ENCODE assay signal across 9 cellular contexts in the genomic region with DNA sequence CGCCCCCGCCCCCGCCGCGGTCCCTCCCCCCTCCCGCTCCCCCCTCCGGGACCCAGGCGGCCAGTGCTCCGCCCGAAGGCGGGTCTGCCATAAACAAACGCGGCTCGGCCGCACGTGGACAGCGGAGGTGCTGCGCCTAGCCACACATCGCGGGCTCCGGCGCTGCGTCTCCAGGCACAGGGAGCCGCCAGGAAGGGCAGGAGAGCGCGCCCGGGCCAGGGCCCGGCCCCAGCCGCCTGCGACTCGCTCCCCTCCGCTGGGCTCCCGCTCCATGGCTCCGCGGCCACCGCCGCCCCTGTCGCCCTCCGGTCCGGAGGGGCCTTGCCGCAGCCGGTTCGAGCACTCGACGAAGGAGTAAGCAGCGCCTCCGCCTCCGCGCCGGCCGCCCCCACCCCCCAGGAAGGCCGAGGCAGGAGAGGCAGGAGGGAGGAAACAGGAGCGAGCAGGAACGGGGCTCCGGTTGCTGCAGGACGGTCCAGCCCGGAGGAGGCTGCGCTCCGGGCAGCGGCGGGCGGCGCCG. TPM values are rescaled to one million over a fixed set of nuclear protein-coding genes. Genes with fewer than 3 reads are reported as not detected.
A peak's percentile ranks its signal among the peaks of the same experiment; 100 is the strongest.
DNase-seq lines count a peak whose midpoint lies in the region; ATAC-seq and TF ChIP-seq lines count a peak whose summit lies in the region.
"Had no signal": no experiment of that assay in that cellular context is flagged by ENCODE, and none has a peak within 500 bp of the region (broad histone marks: within the 10 kb centered on the region; RNA-seq: fewer than 3 reads in every experiment).

A gene with protein sequence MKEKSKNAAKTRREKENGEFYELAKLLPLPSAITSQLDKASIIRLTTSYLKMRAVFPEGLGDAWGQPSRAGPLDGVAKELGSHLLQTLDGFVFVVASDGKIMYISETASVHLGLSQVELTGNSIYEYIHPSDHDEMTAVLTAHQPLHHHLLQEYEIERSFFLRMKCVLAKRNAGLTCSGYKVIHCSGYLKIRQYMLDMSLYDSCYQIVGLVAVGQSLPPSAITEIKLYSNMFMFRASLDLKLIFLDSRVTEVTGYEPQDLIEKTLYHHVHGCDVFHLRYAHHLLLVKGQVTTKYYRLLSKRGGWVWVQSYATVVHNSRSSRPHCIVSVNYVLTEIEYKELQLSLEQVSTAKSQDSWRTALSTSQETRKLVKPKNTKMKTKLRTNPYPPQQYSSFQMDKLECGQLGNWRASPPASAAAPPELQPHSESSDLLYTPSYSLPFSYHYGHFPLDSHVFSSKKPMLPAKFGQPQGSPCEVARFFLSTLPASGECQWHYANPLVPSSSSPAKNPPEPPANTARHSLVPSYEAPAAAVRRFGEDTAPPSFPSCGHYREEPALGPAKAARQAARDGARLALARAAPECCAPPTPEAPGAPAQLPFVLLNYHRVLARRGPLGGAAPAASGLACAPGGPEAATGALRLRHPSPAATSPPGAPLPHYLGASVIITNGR (plus strand): TSS at position 90 of the 520 bp plus-strand sequence. CDS start 632 bp downstream, outside the sequence.

- peak within 1 kb of the TSS; percentile 91 for H2BK12ac ChIP-seq in neuronal stem cell (ENCODE audit: low read length)

- H3K27ac ChIP-seq in ectodermal cell (ENCODE audit: insufficient read depth, low read depth, low read length, poor library complexity, severe bottlenecking): no peak within 1 kb of the TSS
- no peak within 1 kb of the TSS for H3K27ac ChIP-seq in neuronal stem cell (replicated peaks; ENCODE audit: low read length)
- H3K27ac ChIP-seq in CD4-positive, alpha-beta T cell (ENCODE audit: low read depth, low read length): no peak within 1 kb of the TSS

- H2BK5ac ChIP-seq in neuronal stem cell (ENCODE audit: low read length): peak within 1 kb of the TSS; percentile 24

- H3K4me3 ChIP-seq in ectodermal cell (ENCODE audit: insufficient read depth, low read depth, low read length) (peak within 1 kb of the TSS; percentile 32), neuronal stem cell (ENCODE audit: low read length in 2 of 2) (peak within 1 kb of the TSS; percentile 24 to 75)

- no peak for TF ChIP-seq CTCF in CD4-positive, alpha-beta T cell (IDR thresholded peaks at IDR 0.05)

- H2BK15ac ChIP-seq in neuronal stem cell (ENCODE audit: low read length): peak within 1 kb of the TSS; percentile 96

- peak; percentile 49 for DNase-seq in H4 (ENCODE audit: low spot score)
- peak; percentile 9 for DNase-seq in NCI-H2171 (lab: John Stamatoyannopoulos, UW)
- DNase-seq in neuronal stem cell (ENCODE audit: low spot score): peak; percentile 54
- no peak for DNase-seq in HuH-7 (ENCODE audit: low spot score)
- DNase-seq in CD4-positive, alpha-beta T cell: no peak

- 0 to 1% methylated on average over 59 to 64 of the region's 64 CpGs for WGBS in ectodermal cell, 2 experiments
- WGBS in neuronal stem cell (ENCODE audit: extremely low coverage in 2 of 2, insufficient read length in 2 of 2, insufficient replicate concordance in 1 of 2), 2 donors: no CpG with 5 or more reads among the region's 64 CpGs

- no peaks in the 10 kb centered on the region for H3K36me3 Mint-ChIP-seq in CD4-positive, alpha-beta T cell (ENCODE audit: low read depth)

- H3K4me1 ChIP-seq in ectodermal cell (ENCODE audit: control insufficient read depth, insufficient read depth, low read length) (peaks cover 29% of the 10 kb centered on the region), neuronal stem cell (ENCODE audit: control insufficient read depth in 2 of 2, insufficient read depth in 1 of 2, low read depth in 1 of 2, low read length in 2 of 2) (peaks cover 6 to 25% of the 10 kb centered on the region in 2 donors)

- H3K4ac ChIP-seq in neuronal stem cell (ENCODE audit: low read length): no peak within 1 kb of the TSS

- POLR2A ChIA-PET in CD4-positive, alpha-beta T cell (lab: Charles Lee): no interaction called here

- H3K27me3 ChIP-seq in ectodermal cell (ENCODE audit: control insufficient read depth, insufficient read depth, low read length, poor library complexity, severe bottlenecking) (peaks cover 100% of the 10 kb centered on the region), neuronal stem cell (ENCODE audit: control insufficient read depth in 3 of 3, insufficient read depth in 3 of 3, low read depth in 1 of 3, low read length in 3 of 3) (peaks cover 93 to 99% (median 98%) of the 10 kb centered on the region in 3 experiments)
- peaks cover 92% of the 10 kb centered on the region for H3K27me3 ChIP-seq in CD4-positive, alpha-beta T cell (ENCODE audit: control insufficient read depth, insufficient read depth, low read length)

- peaks cover 2% of the 10 kb centered on the region for H3K79me1 ChIP-seq in neuronal stem cell (ENCODE audit: low read depth, low read length)

- H3K27me3 Mint-ChIP-seq in CD4-positive, alpha-beta T cell: peaks cover 75% of the 10 kb centered on the region

- H4K91ac ChIP-seq in neuronal stem cell (ENCODE audit: low read depth, low read length, poor library complexity): no peak within 1 kb of the TSS

- H3K4me1 Mint-ChIP-seq in CD4-positive, alpha-beta T cell (ENCODE audit: low read depth): peaks cover 36% of the 10 kb centered on the region

- H3K18ac ChIP-seq in neuronal stem cell (ENCODE audit: low read length): peak within 1 kb of the TSS; percentile 90

- H2AK5ac ChIP-seq in neuronal stem cell (ENCODE audit: low read depth, low read length): peak within 1 kb of the TSS; percentile 75

- H3K36me3 ChIP-seq in ectodermal cell (ENCODE audit: control insufficient read depth, insufficient read depth, low read length) (no peaks in the 10 kb centered on the region), neuronal stem cell (replicated peaks in 1 of 2; ENCODE audit: control insufficient read depth in 2 of 2, insufficient read depth in 2 of 2, low read length in 2 of 2) (no peaks in the 10 kb centered on the region)

- H3K4me3 Mint-ChIP-seq in CD4-positive, alpha-beta T cell: no peak within 1 kb of the TSS

- H3K4me2 ChIP-seq in neuronal stem cell (ENCODE audit: insufficient read depth, low read length, poor library complexity, severe bottlenecking): peak within 1 kb of the TSS; percentile 82

- intact Hi-C loops in CD4-positive, alpha-beta T cell (cut with DNase I, micrococcal nuclease): loop anchor here in 1 of 2 experiments (10.0 kb wide), 1 partner anchor 114 kb away; no protein-coding TSS in a partner anchor

- H3K9ac ChIP-seq in neuronal stem cell (ENCODE audit: low read depth, low read length, poor library complexity): peak within 1 kb of the TSS; percentile 79

- H3K9me3 ChIP-seq in ectodermal cell (ENCODE audit: control insufficient read depth, low read length): no peaks in the 10 kb centered on the region
- H3K9me3 ChIP-seq in neuronal stem cell (replicated peaks in 1 of 2; ENCODE audit: control insufficient read depth in 2 of 2, insufficient read depth in 1 of 2, low read depth in 1 of 2, low read length in 2 of 2): peaks cover 3% of the 10 kb centered on the region in 2 donors
- H3K9me3 ChIP-seq in CD4-positive, alpha-beta T cell (ENCODE audit: control insufficient read depth, low read length): no peaks in the 10 kb centered on the region

- peak within 1 kb of the TSS; percentile 92 for H2AFZ ChIP-seq in neuronal stem cell (ENCODE audit: low read length)

- no peak within 1 kb of the TSS for H2BK120ac ChIP-seq in neuronal stem cell (ENCODE audit: low read depth, low read length)

- H3K14ac ChIP-seq in neuronal stem cell (ENCODE audit: low read length): peak within 1 kb of the TSS; percentile 78

- peak within 1 kb of the TSS; percentile 90 for H3K23ac ChIP-seq in neuronal stem cell (ENCODE audit: low read depth, low read length, poor library complexity)

- H4K8ac ChIP-seq in neuronal stem cell (ENCODE audit: low read depth, low read length): peak within 1 kb of the TSS; percentile 43

- no peak within 1 kb of the TSS for H3K27ac Mint-ChIP-seq in CD4-positive, alpha-beta T cell

- CTCF ChIA-PET in CD4-positive, alpha-beta T cell (lab: Charles Lee): no interaction called here

- no peak for ATAC-seq in GM18517 (IDR thresholded peaks at IDR 0.05; ENCODE audit: unreplicated experiment)
- ATAC-seq in GM21390 (IDR thresholded peaks at IDR 0.05; ENCODE audit: unreplicated experiment): no peak
- ATAC-seq in CD4-positive, alpha-beta T cell (ENCODE audit: poor library complexity): no peak

- H3K9me3 Mint-ChIP-seq in CD4-positive, alpha-beta T cell: no peaks in the 10 kb centered on the region

RNA-seq across cellular contexts. Expression of the gene that starts here (rescaled TPM):
- total RNA-seq in H4 (2014; rRNA removed; shearing (Covaris generic)): 1.6 and 2.3 TPM in 2 replicates
- polyA plus RNA-seq in ectodermal cell (2013, experiment 1 of 4): 0.87 TPM
- 0.78 TPM for polyA plus RNA-seq in ectodermal cell (2013, experiment 2 of 4)
- polyA plus RNA-seq in ectodermal cell (2013, experiment 3 of 4): 0.32 TPM
- polyA plus RNA-seq in ectodermal cell (2013, experiment 4 of 4): 0.36 TPM
- polyA plus RNA-seq in neuronal stem cell (2013, experiment 1 of 2): 0.06 TPM
- polyA plus RNA-seq in neuronal stem cell (2013, experiment 2 of 2): 0.08 TPM
- not detected for total RNA-seq in CD4-positive, alpha-beta T cell
- total RNA-seq: T-helper 2 cell treated with Interferon-gamma antibody and Interleukin-4, amounts not matched to agents 100 ng/mL and 5 ng/mL, for 36 hours had no signal

Comparison
In these comparisons a context has a peak if more than half of its experiments do, and no peak if none do; other contexts are left out.
1. DNase-seq: peak in H4 (single experiment), NCI-H2171 (single experiment) and neuronal stem cell (single experiment); none in HuH-7 (single experiment) and CD4-positive, alpha-beta T cell (0 of 10).